Comparison of ENCODE assay signal across 28 cellular contexts in the genomic region with DNA sequence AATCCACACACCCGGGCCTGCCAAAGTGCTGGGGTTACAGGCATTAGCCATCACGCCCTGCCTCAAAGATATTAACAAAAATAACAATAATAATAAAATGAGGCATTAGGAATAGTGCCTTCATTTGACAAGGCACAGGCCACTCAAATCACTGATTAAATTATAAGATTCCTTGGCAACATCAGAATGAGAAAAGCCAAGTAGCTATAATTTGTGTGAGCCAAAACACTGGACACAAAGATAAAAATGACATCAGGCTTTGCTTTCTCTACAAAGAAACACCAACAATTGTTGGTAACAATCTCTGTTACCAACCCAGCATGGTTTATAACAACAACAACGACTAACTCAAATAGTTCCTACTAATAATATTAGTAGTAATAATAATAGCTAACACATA.
"Had no signal": no experiment of that assay in that cellular context is flagged by ENCODE, and none has a peak within 500 bp of the region (broad histone marks: within the 10 kb centered on the region; RNA-seq: fewer than 3 reads in every experiment).

No MANE protein-coding gene starts in this region.

- H3K27ac ChIP-seq: stomach, suprapubic skin, testis, thoracic aorta, tibial artery, tibial nerve, transverse colon, upper lobe of left lung, upper lobe of right lung, uterus, vagina had no signal

- H3K36me3 ChIP-seq: stomach, suprapubic skin, thoracic aorta, thyroid gland, tibial artery, tibial nerve, transverse colon, upper lobe of left lung, upper lobe of right lung, uterus, vagina had no signal

- H3K4me3 Mint-ChIP-seq: stimulated activated effector memory CD8-positive, alpha-beta T cell treated with anti-CD3 and anti-CD28 coated beads, Interleukin-12 subunit alpha, Interleukin-12 subunit beta, amount 100 ng/mL, for 72 hours; stimulated activated memory B cell treated with anti-CD40 and anti-IgM and Interleukin-4, amounts not matched to agents 10 μg/mL and 1 μg/mL and 100 μg/mL, for 72 hours; stimulated activated naive B cell treated with anti-CD40 and anti-IgM and Interleukin-4, amounts not matched to agents 10 μg/mL and 1 μg/mL and 100 μg/mL, for 72 hours; stimulated activated naive CD8-positive, alpha-beta T cell treated with anti-CD3 and anti-CD28 coated beads, Interleukin-15, amount 100 ng/mL, for 72 hours; stimulated activated naive CD8-positive, alpha-beta T cell treated with anti-CD3 and anti-CD28 coated beads, Interleukin-15, Interleukin-2, amounts not matched to agents 100 ng/mL and 50 ng/mL, for 24 hours; type B pancreatic cell had no signal

- H3K27me3 Mint-ChIP-seq: stimulated activated naive B cell treated with anti-CD40 and anti-IgM and Interleukin-4, amounts not matched to agents 10 μg/mL and 1 μg/mL and 100 μg/mL, for 72 hours; stimulated activated naive CD8-positive, alpha-beta T cell treated with anti-CD3 and anti-CD28 coated beads, Interleukin-15, amount 100 ng/mL, for 72 hours; stimulated activated naive CD8-positive, alpha-beta T cell treated with anti-CD3 and anti-CD28 coated beads, Interleukin-15, Interleukin-2, amounts not matched to agents 100 ng/mL and 50 ng/mL, for 24 hours; type B pancreatic cell had no signal

- ATAC-seq: stimulated activated effector memory CD8-positive, alpha-beta T cell treated with anti-CD3 and anti-CD28 coated beads, Interleukin-12 subunit alpha, Interleukin-12 subunit beta, amount 100 ng/mL, for 72 hours; stimulated activated memory B cell treated with anti-CD40 and anti-IgM and Interleukin-4, amounts not matched to agents 10 μg/mL and 1 μg/mL and 100 μg/mL, for 72 hours; stimulated activated naive B cell treated with anti-CD40 and anti-IgM and Interleukin-4, amounts not matched to agents 10 μg/mL and 1 μg/mL and 100 μg/mL, for 72 hours; stimulated activated naive CD8-positive, alpha-beta T cell treated with anti-CD3 and anti-CD28 coated beads, Interleukin-15, amount 100 ng/mL, for 72 hours; stimulated activated naive CD8-positive, alpha-beta T cell treated with anti-CD3 and anti-CD28 coated beads, Interleukin-15, Interleukin-2, amounts not matched to agents 100 U/mL and 50 U/mL, for 24 hours; upper lobe of right lung had no signal

- H3K27ac Mint-ChIP-seq: stimulated activated effector memory CD8-positive, alpha-beta T cell treated with anti-CD3 and anti-CD28 coated beads, Interleukin-12 subunit alpha, Interleukin-12 subunit beta, amount 100 ng/mL, for 72 hours; stimulated activated memory B cell treated with anti-CD40 and anti-IgM and Interleukin-4, amounts not matched to agents 10 μg/mL and 1 μg/mL and 100 μg/mL, for 72 hours; stimulated activated naive B cell treated with anti-CD40 and anti-IgM and Interleukin-4, amounts not matched to agents 10 μg/mL and 1 μg/mL and 100 μg/mL, for 72 hours; stimulated activated naive CD8-positive, alpha-beta T cell treated with anti-CD3 and anti-CD28 coated beads, Interleukin-15, amount 100 ng/mL, for 72 hours; stimulated activated naive CD8-positive, alpha-beta T cell treated with anti-CD3 and anti-CD28 coated beads, Interleukin-15, Interleukin-2, amounts not matched to agents 100 ng/mL and 50 ng/mL, for 24 hours; type B pancreatic cell had no signal

- H3K9me3 Mint-ChIP-seq: stimulated activated effector memory CD8-positive, alpha-beta T cell treated with anti-CD3 and anti-CD28 coated beads, Interleukin-12 subunit alpha, Interleukin-12 subunit beta, amount 100 ng/mL, for 72 hours; stimulated activated memory B cell treated with anti-CD40 and anti-IgM and Interleukin-4, amounts not matched to agents 10 μg/mL and 1 μg/mL and 100 μg/mL, for 72 hours; stimulated activated naive B cell treated with anti-CD40 and anti-IgM and Interleukin-4, amounts not matched to agents 10 μg/mL and 1 μg/mL and 100 μg/mL, for 72 hours; stimulated activated naive CD8-positive, alpha-beta T cell treated with anti-CD3 and anti-CD28 coated beads, Interleukin-15, amount 100 ng/mL, for 72 hours; stimulated activated naive CD8-positive, alpha-beta T cell treated with anti-CD3 and anti-CD28 coated beads, Interleukin-15, Interleukin-2, amounts not matched to agents 100 ng/mL and 50 ng/mL, for 24 hours had no signal

- H3K4me1 ChIP-seq: testis, uterus had no signal

- H3K4me3 ChIP-seq: stomach, suprapubic skin, testis, thoracic aorta, thyroid gland, tibial artery, tibial nerve, transverse colon, upper lobe of left lung, upper lobe of right lung, uterus, vagina had no signal

- H3K36me3 Mint-ChIP-seq: stimulated activated effector memory CD8-positive, alpha-beta T cell treated with anti-CD3 and anti-CD28 coated beads, Interleukin-12 subunit alpha, Interleukin-12 subunit beta, amount 100 ng/mL, for 72 hours; stimulated activated memory B cell treated with anti-CD40 and anti-IgM and Interleukin-4, amounts not matched to agents 10 μg/mL and 1 μg/mL and 100 μg/mL, for 72 hours; stimulated activated naive B cell treated with anti-CD40 and anti-IgM and Interleukin-4, amounts not matched to agents 10 μg/mL and 1 μg/mL and 100 μg/mL, for 72 hours had no signal

- DNase-seq: stimulated activated CD4-positive, alpha-beta T cell treated with anti-CD3 and anti-CD28 coated beads, Interleukin-2, amount 100 ng/mL, for 48 hours; stimulated activated CD4-positive, alpha-beta T cell treated with anti-CD3 and anti-CD28 coated beads, Interleukin-4, amount 100 ng/mL, for 1 hour; stimulated activated CD4-positive, alpha-beta T cell treated with anti-CD3 and anti-CD28 coated beads, Interleukin-4, amount 100 ng/mL, for 24 hours; stimulated activated CD4-positive, alpha-beta T cell treated with anti-CD3 and anti-CD28 coated beads, Interleukin-4, amount 100 ng/mL, for 4 hours; stimulated activated CD8-positive, alpha-beta memory T cell treated with anti-CD3 and anti-CD28 coated beads, Interleukin-4, amount 100 ng/mL, for 48 hours; stimulated activated naive B cell treated with anti-CD40 and anti-IgM and Interleukin-4, amounts not matched to agents 10 μg/mL and 1 μg/mL and 100 μg/mL, for 72 hours; stimulated activated naive CD4-positive, alpha-beta T cell; stimulated activated naive CD4-positive, alpha-beta T cell treated with Interleukin-2 at 50 U/mL for 16 hours; stimulated activated naive CD8-positive, alpha-beta T cell treated with anti-CD3 and anti-CD28 coated beads, Interleukin-15, amount 100 ng/mL, for 72 hours; stimulated activated naive CD8-positive, alpha-beta T cell treated with anti-CD3 and anti-CD28 coated beads, Interleukin-15, Interleukin-2, amounts not matched to agents 100 U/mL and 50 U/mL, for 24 hours; stomach; substantia nigra; testis; thyroid gland; tibial artery; transverse colon; trophoblast cell; upper lobe of left lung; upper lobe of right lung; uterus had no signal

- H3K9me3 ChIP-seq: stomach, suprapubic skin, testis, thoracic aorta, thyroid gland, tibial artery, tibial nerve, transverse colon, upper lobe of left lung, upper lobe of right lung, uterus, vagina had no signal

- H3K27me3 ChIP-seq: stomach, suprapubic skin, testis, thyroid gland, tibial artery, tibial nerve, transverse colon, upper lobe of left lung, upper lobe of right lung, uterus, vagina had no signal
